In genomic region chr2:91518361-91518981, GRCh38 we compare ENCODE assay signal across 7 cellular contexts.
DNase-seq lines count a peak whose midpoint lies in the region; ATAC-seq, FAIRE-seq and TF ChIP-seq lines count a peak whose summit lies in the region.
"Not testable (repeated sequence)": the region's sequence is repeated elsewhere in the genome, so short reads cannot be mapped to it uniquely, and the experiment has no call there.

No MANE protein-coding gene starts in this region.

- H3K27me3 Mint-ChIP-seq in osteocyte (ENCODE audit: unreplicated experiment), result not testable (repeated sequence)

- H3K79me2 ChIP-seq in HepG2 (ENCODE audit: insufficient read depth, low read length), result not testable (repeated sequence)

- H3K4me2 ChIP-seq in HepG2 (ENCODE audit: low read depth, low read length), result not testable (repeated sequence)

- in situ Hi-C loops in HepG2 (cut with HindIII; ENCODE audit: extremely low pct_ligation_motif_present, low pct_unique_long_range_greater_than_20kb), result not testable (repeated sequence)

- TF ChIP-seq CTCF in Peyer's patch (IDR thresholded peaks at IDR 0.05); HepG2 (CRISPR knock-in tag; IDR thresholded peaks at IDR 0.05); lung (IDR thresholded peaks at IDR 0.05; ENCODE audit: control extremely low read depth, extremely low read depth); osteocyte (IDR thresholded peaks at IDR 0.05); sigmoid colon (IDR thresholded peaks at IDR 0.05); upper lobe of right lung (IDR thresholded peaks at IDR 0.05): not testable (repeated sequence)

- not testable (repeated sequence) for FAIRE-seq in HepG2 (lab: Jason Lieb, UNC)

- H3K27ac Mint-ChIP-seq in osteocyte (ENCODE audit: unreplicated experiment), result not testable (repeated sequence)

- H3K36me3 Mint-ChIP-seq in osteocyte (ENCODE audit: unreplicated experiment), result not testable (repeated sequence)

- not testable (repeated sequence) for TF ChIP-seq POLR2A in Peyer's patch (IDR thresholded peaks at IDR 0.05); HepG2 (IDR thresholded peaks at IDR 0.05; ENCODE audit: insufficient read depth in 1 of 2, low read depth in 2 of 2, low read length in 2 of 2); sigmoid colon (IDR thresholded peaks at IDR 0.05)

- TF ChIP-seq EP300 in HepG2 (IDR thresholded peaks at IDR 0.05; ENCODE audit: low read depth in 2 of 2, low read length in 2 of 2); HepG2 (CRISPR knock-in tag; IDR thresholded peaks at IDR 0.05; ENCODE audit: borderline replicate concordance); sigmoid colon (IDR thresholded peaks at IDR 0.05): not testable (repeated sequence)

- not testable (repeated sequence) for H2AFZ ChIP-seq in HepG2 (ENCODE audit: low read length)

- H3K27me3 ChIP-seq in Peyer's patch; right cardiac atrium (ENCODE audit: control insufficient read depth, insufficient read depth); HepG2 (ENCODE audit: control insufficient read depth in 1 of 2, insufficient read depth in 2 of 2, low read length in 2 of 2); lung (ENCODE audit: control insufficient read depth, insufficient read depth); sigmoid colon; upper lobe of right lung: not testable (repeated sequence)

- not testable (repeated sequence) for BruUV-seq in HepG2 (replicated peaks; lab: Mats Ljungman, UMichigan)

- H4K20me1 ChIP-seq in HepG2 (ENCODE audit: insufficient read depth, low read length), result not testable (repeated sequence)

- H3K4me1 ChIP-seq in Peyer's patch; right cardiac atrium (ENCODE audit: control insufficient read depth, insufficient read depth, low read length); HepG2 (ENCODE audit: insufficient read depth, low read length); lung (ENCODE audit: control insufficient read depth in 2 of 2, insufficient read depth in 2 of 2, low read length in 2 of 2); sigmoid colon; upper lobe of right lung: not testable (repeated sequence)

- H3K36me3 ChIP-seq in Peyer's patch; HepG2 (replicated peaks in 1 of 2; ENCODE audit: control insufficient read depth in 1 of 2, insufficient read depth in 2 of 2, low read length in 2 of 2); lung (ENCODE audit: control insufficient read depth in 2 of 2, insufficient read depth in 2 of 2, low read length in 2 of 2); sigmoid colon; upper lobe of right lung: not testable (repeated sequence)

- H3K9me3 ChIP-seq in Peyer's patch; right cardiac atrium (ENCODE audit: control insufficient read depth, low read length); HepG2 (ENCODE audit: low read length); lung (ENCODE audit: control insufficient read depth in 2 of 2, insufficient read depth in 1 of 2, low read length in 1 of 2); sigmoid colon; upper lobe of right lung: not testable (repeated sequence)

- POLR2A ChIA-PET in HepG2 (lab: Yijun Ruan, JAX), result not testable (repeated sequence)

- not testable (repeated sequence) for H3K4me3 ChIP-seq in Peyer's patch; right cardiac atrium (ENCODE audit: low read length); HepG2 (replicated peaks in 1 of 3; ENCODE audit: insufficient read depth in 1 of 3, low read depth in 2 of 3, low read length in 3 of 3); lung; sigmoid colon; upper lobe of right lung

- not testable (repeated sequence) for H3K9ac ChIP-seq in HepG2 (ENCODE audit: insufficient read depth, low read depth, low read length)

- peak in 2 of 3 donors; percentile 30 to 36 for DNase-seq in Peyer's patch
- peak in 2 of 3 donors; percentile 22 to 41 for DNase-seq in right cardiac atrium
- not testable (repeated sequence) for DNase-seq in HepG2 (ENCODE audit: low spot score)
- DNase-seq in lung (ENCODE audit: low spot score), result peak; percentile 20
- peak; percentile 82 for DNase-seq in osteocyte (ENCODE audit: extremely low spot score, unreplicated experiment)
- peak; percentile 45 for DNase-seq in sigmoid colon
- DNase-seq in upper lobe of right lung, result peak; percentile 21

- CTCF ChIA-PET in HepG2 (lab: Yijun Ruan, JAX; ENCODE audit: low intra/inter-chr PET ratio, low total read pairs), result not testable (repeated sequence)

- H3K9me3 Mint-ChIP-seq in osteocyte (ENCODE audit: unreplicated experiment), result not testable (repeated sequence)

- TF ChIP-seq RAD21 in HepG2 (CRISPR knock-in tag; IDR thresholded peaks at IDR 0.05), result not testable (repeated sequence)

- WGBS in right cardiac atrium, result 81% methylated on average over 5 of the region's 5 CpGs
- WGBS in HepG2 (ENCODE audit: low lambda C conversion rate), result 14% methylated on average over 3 of the region's 5 CpGs
- WGBS in lung, 2 donors, result 91 to 93% methylated on average over 5 of the region's 5 CpGs
- WGBS in sigmoid colon, 2 donors, result 87 to 93% methylated on average over 5 of the region's 5 CpGs

- intact Hi-C loops in right cardiac atrium (cut with DNase I); HepG2 (cut with micrococcal nuclease; ENCODE audit: unreplicated experiment); sigmoid colon (cut with DNase I); upper lobe of right lung (cut with DNase I): not testable (repeated sequence)

- H3K4me3 Mint-ChIP-seq in osteocyte (ENCODE audit: unreplicated experiment), result not testable (repeated sequence)

- not testable (repeated sequence) for H3K4me1 Mint-ChIP-seq in osteocyte (ENCODE audit: unreplicated experiment)

- not testable (repeated sequence) for ATAC-seq in right cardiac atrium; HepG2; lung (ENCODE audit: insufficient read depth, low FRiP score); upper lobe of right lung

- not testable (repeated sequence) for H3K27ac ChIP-seq in Peyer's patch; right cardiac atrium (ENCODE audit: low read length); HepG2 (ENCODE audit: extremely low read length, insufficient read depth, low read length); lung (ENCODE audit: low read depth in 1 of 2, low read length in 1 of 2); sigmoid colon; upper lobe of right lung

TF ChIP-seq in HepG2, 621 proteins besides CTCF, POLR2A, EP300 and RAD21:
- TF ChIP-seq HES4 (CRISPR knock-in tag; IDR thresholded peaks at IDR 0.05; ENCODE audit: borderline replicate concordance), result 0 out of 2 replicates have a peak, but pooled peaks have one; percentile 38
TF ChIP-seq in HepG2: peak in this region for 1; not testable (repeated sequence) for 620.
